ENCODE assay signal across 8 cellular contexts in the genomic region with DNA sequence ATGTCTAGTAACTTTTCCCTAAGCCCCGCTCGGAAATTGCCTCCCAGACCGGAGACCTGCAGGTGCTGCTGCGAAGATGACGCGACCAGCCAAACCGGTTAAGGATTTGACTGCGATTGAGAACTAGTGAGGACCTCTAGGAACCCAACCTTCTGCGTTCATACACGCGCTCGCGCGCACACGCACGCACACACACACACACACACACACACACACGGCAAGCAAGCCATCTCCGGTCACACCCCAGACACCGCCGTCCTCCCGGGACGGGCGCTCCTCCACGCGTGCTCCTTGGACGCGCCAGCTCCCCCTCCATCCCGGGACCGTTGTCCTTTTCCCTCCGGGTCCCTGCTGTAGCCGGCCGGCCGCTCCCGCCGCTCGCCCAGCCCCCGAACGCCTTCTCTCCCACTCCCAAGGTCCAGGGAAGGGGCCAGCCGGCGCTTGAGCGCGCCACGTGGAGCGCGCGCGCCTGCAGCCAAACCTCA. TPM values are rescaled to one million over a fixed set of nuclear protein-coding genes. Genes with fewer than 3 reads are reported as not detected.
DNase-seq lines count a peak whose midpoint lies in the region; ATAC-seq and TF ChIP-seq lines count a peak whose summit lies in the region.

No MANE protein-coding gene starts in this region.

- H3K27ac ChIP-seq in ascending aorta (peak overlapping the region in 1 of 2 donors; percentile 56), hepatocyte (no peak overlapping the region), rectal smooth muscle tissue (ENCODE audit: low read depth, low read length) (no peak overlapping the region)

- peak overlapping the region; percentile 75 for H2AFZ ChIP-seq in hepatocyte

- TF ChIP-seq CTCF in ascending aorta (IDR thresholded peaks at IDR 0.05) (no peak), hepatocyte (IDR thresholded peaks at IDR 0.05; ENCODE audit: poor library complexity) (no peak)

- peaks cover 27% of the 10 kb centered on the region for H3K79me2 ChIP-seq in hepatocyte

- H3K4me2 ChIP-seq in hepatocyte, result peak overlapping the region; percentile 96

- no peaks in the 10 kb centered on the region for H3K36me3 ChIP-seq in ascending aorta
- H3K36me3 ChIP-seq in hepatocyte (replicated peaks; ENCODE audit: insufficient read depth, low read depth), result no peaks in the 10 kb centered on the region
- no peaks in the 10 kb centered on the region for H3K36me3 ChIP-seq in rectal smooth muscle tissue (ENCODE audit: control insufficient read depth, insufficient read depth, low read length)

- no peaks in the 10 kb centered on the region for H3K27me3 ChIP-seq in ascending aorta
- no peaks in the 10 kb centered on the region for H3K27me3 ChIP-seq in hepatocyte
- H3K27me3 ChIP-seq in rectal smooth muscle tissue (ENCODE audit: control insufficient read depth, insufficient read depth, low read length), result no peaks in the 10 kb centered on the region

- H3K4me3 ChIP-seq in ascending aorta (peak overlapping the region; percentile 91 to 95), hepatocyte (peak overlapping the region; percentile 90), rectal smooth muscle tissue (ENCODE audit: low read length) (peak overlapping the region; percentile 75)

- peak; percentile 7 for ATAC-seq in HG02884 (IDR thresholded peaks at IDR 0.05; ENCODE audit: unreplicated experiment)

- DNase-seq in GM03348 (ENCODE audit: low spot score), result peak; percentile 37
- DNase-seq in NCI-H82 treated with DMSO at 0.1 percent for 48 hours (lab: John Stamatoyannopoulos, UW; ENCODE audit: unreplicated experiment), result peak; percentile 50
- DNase-seq in ascending aorta (ENCODE audit: low spot score in 2 of 2), result peak in 1 of 2 donors; percentile 64
- DNase-seq in hepatocyte (ENCODE audit: low spot score), result peak; percentile 60
- no peak for DNase-seq in NCI-H446 treated with DMSO at 0.1 percent for 48 hours (lab: John Stamatoyannopoulos, UW)
- DNase-seq in medulla oblongata (ENCODE audit: extremely low spot score), result no peak

- H3K4me1 ChIP-seq in ascending aorta (no peaks in the 10 kb centered on the region), hepatocyte (ENCODE audit: insufficient read depth) (no peaks in the 10 kb centered on the region), rectal smooth muscle tissue (ENCODE audit: control insufficient read depth, insufficient read depth, low read length) (no peaks in the 10 kb centered on the region)

- 3% methylated on average over 35 of the region's 47 CpGs for WGBS in hepatocyte (ENCODE audit: low lambda C conversion rate, missing lambda C conversion rate)

- H3K9me3 ChIP-seq in ascending aorta (no peaks in the 10 kb centered on the region), hepatocyte (ENCODE audit: low read depth) (no peaks in the 10 kb centered on the region)

- H3K9ac ChIP-seq in rectal smooth muscle tissue (ENCODE audit: low read length), result no peak overlapping the region

- no peaks in the 10 kb centered on the region for H3K9me2 ChIP-seq in hepatocyte (replicated peaks; ENCODE audit: insufficient read depth)

- peaks cover 3% of the 10 kb centered on the region for H4K20me1 ChIP-seq in hepatocyte (ENCODE audit: insufficient read depth, poor library complexity, severe bottlenecking)

- intact Hi-C loops in ascending aorta (cut with DNase I), result no loop called here

RNA-seq across cellular contexts. Expression of gene TBC1D4, which starts 1.2 kb away (rescaled TPM):
- 9.5 TPM for total RNA-seq in ascending aorta
- total RNA-seq in hepatocyte, result 17.0 and 17.1 TPM in 2 replicates
- polyA plus RNA-seq in hepatocyte, result 7.6 and 10.8 TPM in 2 replicates

RNA-seq across cellular contexts. Expression of gene COMMD6, which starts 56.9 kb away (rescaled TPM):
- total RNA-seq in ascending aorta, result 36.2 TPM
- 117 and 169 TPM in 2 replicates for total RNA-seq in hepatocyte
- 232 and 258 TPM in 2 replicates for polyA plus RNA-seq in hepatocyte

Comparison
In these comparisons a context has a peak if more than half of its experiments do, and no peak if none do; other contexts are left out.
1. DNase-seq: peak in GM03348 (single experiment), NCI-H82 treated with DMSO at 0.1 percent for 48 hours (single experiment) and hepatocyte (single experiment); none in NCI-H446 treated with DMSO at 0.1 percent for 48 hours (single experiment) and medulla oblongata (single experiment).
2. Peak in every context shown above with its lines, with median percentiles within 50 percentile points of each other: H3K4me3 ChIP-seq.